In genomic region chr10:123781956-123782500, GRCh38 we compare ENCODE assay signal across 13 cellular contexts.
"Had no signal": no experiment of that assay in that cellular context is flagged by ENCODE, and none has a peak within 500 bp of the region (broad histone marks: within the 10 kb centered on the region; RNA-seq: fewer than 3 reads in every experiment).

No MANE protein-coding gene starts in this region.

- H3K27me3 ChIP-seq: esophagus muscularis mucosa, pancreas, vagina had no signal

- H3K27ac ChIP-seq: heart left ventricle, pancreas, stomach, thoracic aorta, vagina had no signal

- H3K36me3 ChIP-seq: heart left ventricle, pancreas, stomach, vagina had no signal

- H3K4me1 ChIP-seq: pancreas, stomach, vagina had no signal

- ATAC-seq: activated T-helper 17 cell treated with anti-CD3 and anti-CD28 coated beads, Interleukin-2, amount 50 U/mL, for 72 hours; heart left ventricle; left ventricle myocardium superior; pancreas; WTC11 had no signal

- H3K9me3 ChIP-seq: esophagus muscularis mucosa, heart left ventricle, pancreas, stomach, thoracic aorta, vagina had no signal

- DNase-seq: activated CD4-positive, alpha-beta T cell treated with anti-CD3 and anti-CD28 coated beads, Interleukin-2, amount 10 ng/mL, durations not matched to agents 7 days and 5 days; activated naive CD4-positive, alpha-beta T cell treated with anti-CD3 and anti-CD28 coated beads, Interleukin-2, amount 10 ng/mL, durations not matched to agents 7 days and 5 days; foreskin melanocyte; heart left ventricle; left ventricle myocardium superior; pancreas; stimulated activated CD4-positive, alpha-beta T cell treated with anti-CD3 and anti-CD28 coated beads, Interleukin-4, amount 100 ng/mL, for 1 hour; stomach had no signal

- H3K4me3 ChIP-seq: esophagus muscularis mucosa, heart left ventricle, pancreas, stomach, thoracic aorta, vagina had no signal
